In genomic region chr16:81679721-81680430, GRCh38 we compare ENCODE assay signal across 15 cellular contexts.
DNase-seq lines count a peak whose midpoint lies in the region; ATAC-seq and TF ChIP-seq lines count a peak whose summit lies in the region.
"Had no signal": no experiment of that assay in that cellular context is flagged by ENCODE, and none has a peak within 500 bp of the region (broad histone marks: within the 10 kb centered on the region; RNA-seq: fewer than 3 reads in every experiment).

No MANE protein-coding gene starts in this region.

- no peak for ATAC-seq in CD4-positive, CD25-positive, alpha-beta regulatory T cell (ENCODE audit: low read depth in 2 of 2)
- ATAC-seq in gastroesophageal sphincter (no peak), sciatic nerve (peak; percentile 8), HG02571 (IDR thresholded peaks at IDR 0.05; ENCODE audit: unreplicated experiment) (no peak), HG03460 (IDR thresholded peaks at IDR 0.05; ENCODE audit: unreplicated experiment) (no peak)
- ATAC-seq: A549 had no signal

- 73 to 94% methylated on average over 3 of the region's 16 CpGs for WGBS in gastroesophageal sphincter (ENCODE audit: low coverage in 1 of 2), 2 donors

- CTCF ChIA-PET in RWPE1 (lab: Yijun Ruan, JAX), result no interaction called here

- H3K4me1 Mint-ChIP-seq in CD4-positive, CD25-positive, alpha-beta regulatory T cell, result peaks cover 0 to 12% (median 4%) of the 10 kb centered on the region in 4 donors

- H3K9me3 Mint-ChIP-seq in CD4-positive, CD25-positive, alpha-beta regulatory T cell, result peaks cover 0 to 2% (median 0%) of the 10 kb centered on the region in 7 donors

- no peak for TF ChIP-seq POLR2A in gastroesophageal sphincter (IDR thresholded peaks at IDR 0.05)

- H3K9me3 ChIP-seq in CD4-positive, CD25-positive, alpha-beta regulatory T cell (ENCODE audit: control insufficient read depth in 2 of 2, low read length in 2 of 2), result no peaks in the 10 kb centered on the region
- no peaks in the 10 kb centered on the region for H3K9me3 ChIP-seq in gastroesophageal sphincter
- H3K9me3 ChIP-seq: A549; BLaER1 treated with 17β-estradiol and CSF1 and Interleukin-3, amounts not matched to agents 10 nM and 100 nM had no signal

- no peak overlapping the region for H3K4me3 ChIP-seq in CD4-positive, CD25-positive, alpha-beta regulatory T cell (ENCODE audit: low read depth, low read length)
- no peak overlapping the region for H3K4me3 ChIP-seq in gastroesophageal sphincter
- H3K4me3 ChIP-seq: A549; BLaER1 treated with 17β-estradiol and CSF1 and Interleukin-3, amounts not matched to agents 10 nM and 100 nM had no signal

- peaks cover 11% of the 10 kb centered on the region for H3K36me3 ChIP-seq in CD4-positive, CD25-positive, alpha-beta regulatory T cell (ENCODE audit: control insufficient read depth, insufficient read depth, low read length)
- H3K36me3 ChIP-seq in gastroesophageal sphincter, result peaks cover 0 to 84% of the 10 kb centered on the region in 2 donors

- no peak for DNase-seq in CD4-positive, CD25-positive, alpha-beta regulatory T cell
- DNase-seq in RWPE1 (ENCODE audit: low spot score) (no peak), sciatic nerve (ENCODE audit: low spot score) (no peak), kidney tubule cell (ENCODE audit: low spot score) (no peak), NCI-H1092 treated with DMSO at 0.1 percent for 48 hours (lab: John Stamatoyannopoulos, UW) (no peak)
- DNase-seq: GF-D8, NCI-H1436, NCI-H2029, NCI-H2171 treated with DMSO at 0.1 percent for 48 hours, NCI-H748 treated with DMSO at 0.1 percent for 48 hours had no signal

- TF ChIP-seq EP300 in gastroesophageal sphincter (IDR thresholded peaks at IDR 0.05), result no peak

- peak overlapping the region in 2 of 3 donors; percentile 42 to 43 for H3K27ac Mint-ChIP-seq in CD4-positive, CD25-positive, alpha-beta regulatory T cell

- intact Hi-C loops in sciatic nerve (cut with DNase I), result no loop called here

- no peak for TF ChIP-seq CTCF in RWPE1 (conservative IDR thresholded peaks at IDR 0.05; ENCODE audit: low read depth)
- TF ChIP-seq CTCF in gastroesophageal sphincter (IDR thresholded peaks at IDR 0.05), result no peak

- H3K27ac ChIP-seq in CD4-positive, CD25-positive, alpha-beta regulatory T cell (ENCODE audit: insufficient read depth, low read length, poor library complexity, severe bottlenecking), result no peak overlapping the region
- H3K27ac ChIP-seq in RWPE1, result peak overlapping the region; percentile 40
- H3K27ac ChIP-seq in gastroesophageal sphincter, result peak overlapping the region in 3 of 4 donors; percentile 31 to 42 (median 35)
- H3K27ac ChIP-seq: BLaER1 treated with 17β-estradiol and CSF1 and Interleukin-3, amounts not matched to agents 10 nM and 100 nM had no signal

- no peaks in the 10 kb centered on the region for H3K4me1 ChIP-seq in CD4-positive, CD25-positive, alpha-beta regulatory T cell (ENCODE audit: control insufficient read depth, insufficient read depth, low read length, poor library complexity, severe bottlenecking)
- peaks cover 0 to 28% (median 0%) of the 10 kb centered on the region in 3 donors for H3K4me1 ChIP-seq in gastroesophageal sphincter
- H3K4me1 ChIP-seq: BLaER1 treated with 17β-estradiol and CSF1 and Interleukin-3, amounts not matched to agents 10 nM and 100 nM had no signal

- POLR2A ChIA-PET in RWPE1 (lab: Yijun Ruan, JAX; ENCODE audit: low non-redundant PET), result no interaction called here

- H3K4me3 Mint-ChIP-seq in CD4-positive, CD25-positive, alpha-beta regulatory T cell, result no peak overlapping the region

- no peaks in the 10 kb centered on the region for H3K27me3 ChIP-seq in CD4-positive, CD25-positive, alpha-beta regulatory T cell (ENCODE audit: control insufficient read depth, insufficient read depth, low read length)
- no peaks in the 10 kb centered on the region for H3K27me3 ChIP-seq in gastroesophageal sphincter
- H3K27me3 ChIP-seq: BLaER1 treated with 17β-estradiol and CSF1 and Interleukin-3, amounts not matched to agents 10 nM and 100 nM had no signal

- H3K36me3 Mint-ChIP-seq in CD4-positive, CD25-positive, alpha-beta regulatory T cell, result peaks cover 39% of the 10 kb centered on the region

- no peaks in the 10 kb centered on the region for H3K27me3 Mint-ChIP-seq in CD4-positive, CD25-positive, alpha-beta regulatory T cell
